ENCODE assay signal across 8 cellular contexts in the genomic region with DNA sequence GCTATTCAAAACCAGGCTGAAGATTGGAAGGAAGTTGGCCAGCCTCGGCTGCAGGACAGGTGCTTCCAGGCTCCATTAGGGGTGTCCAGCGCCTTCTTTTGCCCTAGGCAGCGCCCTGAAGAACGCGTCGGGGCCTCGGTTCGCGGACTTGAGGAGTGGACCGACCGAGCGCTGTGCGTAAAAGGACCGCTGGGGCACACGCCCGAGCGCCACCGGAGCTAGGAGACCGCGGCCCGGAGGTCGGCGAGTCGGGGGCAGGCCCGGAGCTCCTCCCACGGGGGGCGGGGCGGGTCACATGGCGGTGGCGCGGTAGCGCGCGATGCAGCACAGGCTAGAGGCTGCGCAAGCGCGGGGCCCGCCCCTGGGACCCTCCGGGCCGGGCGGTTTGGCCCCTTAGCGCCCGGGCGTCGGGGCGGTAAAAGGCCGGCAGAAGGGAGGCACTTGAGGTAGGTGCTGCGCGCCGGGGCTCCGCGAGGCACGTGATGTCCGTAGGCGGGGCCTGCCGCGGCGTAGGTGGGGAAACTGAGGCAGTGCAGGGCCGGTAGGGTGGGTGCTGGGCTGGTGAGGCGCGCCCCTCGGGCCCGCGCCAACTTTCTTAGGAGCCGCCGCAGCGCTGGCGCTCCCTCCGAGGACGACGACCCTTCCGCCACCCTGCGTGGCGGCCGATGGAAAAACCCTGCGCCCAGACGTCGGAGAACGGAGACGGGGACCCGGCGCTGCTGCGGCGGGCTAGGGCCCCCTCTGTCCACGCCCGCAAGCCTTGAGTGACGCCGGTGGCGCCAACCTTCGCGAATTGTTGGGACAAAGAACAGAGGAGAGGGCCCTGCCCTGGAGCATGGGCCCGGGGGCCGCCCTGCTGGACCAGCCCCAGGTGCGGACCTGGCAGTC. TPM values are rescaled to one million over a fixed set of nuclear protein-coding genes. Genes with fewer than 3 reads are reported as not detected.
DNase-seq lines count a peak whose midpoint lies in the region; ATAC-seq and TF ChIP-seq lines count a peak whose summit lies in the region.

A gene with protein sequence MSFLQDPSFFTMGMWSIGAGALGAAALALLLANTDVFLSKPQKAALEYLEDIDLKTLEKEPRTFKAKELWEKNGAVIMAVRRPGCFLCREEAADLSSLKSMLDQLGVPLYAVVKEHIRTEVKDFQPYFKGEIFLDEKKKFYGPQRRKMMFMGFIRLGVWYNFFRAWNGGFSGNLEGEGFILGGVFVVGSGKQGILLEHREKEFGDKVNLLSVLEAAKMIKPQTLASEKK (plus strand): TSS at position 354 of the 888 bp plus-strand sequence. CDS start 11,917 bp downstream, outside the sequence.

- peaks cover 38% of the 10 kb centered on the region for H3K4me1 ChIP-seq in mammary epithelial cell (ENCODE audit: insufficient read depth, low read length)

- TF ChIP-seq CTCF in GM13977 (IDR thresholded peaks at IDR 0.05; ENCODE audit: extremely low read depth, insufficient read depth, missing control alignments): no peak
- TF ChIP-seq CTCF in activated B cell treated with CpG ODN at 0.5 μM for 24 hours (IDR thresholded peaks at IDR 0.05): no peak
- TF ChIP-seq CTCF in mammary epithelial cell (conservative IDR thresholded peaks at IDR 0.05 in 1 of 2, IDR thresholded peaks at IDR 0.05 in 1 of 2; ENCODE audit: extremely low read depth in 1 of 2, insufficient read depth in 1 of 2, low read depth in 1 of 2, low read length in 2 of 2): no peak

- POLR2A ChIA-PET in activated B cell treated with CpG ODN at 0.5 μM for 24 hours (lab: Charles Lee): interaction anchor here (0.6 to 1.4 kb wide), 11 partner anchors 13 to 205 kb away, joined by 3 to 17 read pairs (median 4); no protein-coding TSS in a partner anchor

- H3K27me3 Mint-ChIP-seq in activated B cell treated with CpG ODN at 0.5 μM for 24 hours: peaks cover 2% of the 10 kb centered on the region

- H3K4me3 Mint-ChIP-seq in activated B cell treated with CpG ODN at 0.5 μM for 24 hours: peak within 1 kb of the TSS; percentile 91

- H3K36me3 ChIP-seq in mammary epithelial cell (ENCODE audit: insufficient read depth, low read length): no peaks in the 10 kb centered on the region

- H3K36me3 Mint-ChIP-seq in activated B cell treated with CpG ODN at 0.5 μM for 24 hours (ENCODE audit: low read depth): no peaks in the 10 kb centered on the region

- peak within 1 kb of the TSS; percentile 82 for H3K27ac Mint-ChIP-seq in activated B cell treated with CpG ODN at 0.5 μM for 24 hours

- no TSS peak for BruUV-seq in mammary epithelial cell (replicated peaks; lab: Mats Ljungman, UMichigan)

- no peaks in the 10 kb centered on the region for H3K9me3 ChIP-seq in mammary epithelial cell (replicated peaks; ENCODE audit: insufficient read depth, low read length)

- DNase-seq in GM13977 (ENCODE audit: low spot score) (peak; percentile 95), NCI-H128 (lab: John Stamatoyannopoulos, UW; ENCODE audit: unreplicated experiment) (peak; percentile 31), activated B cell treated with CpG ODN at 0.5 μM for 24 hours (peak; percentile 87), mammary epithelial cell (no peak), iris pigment epithelial cell (ENCODE audit: low read depth) (peak; percentile 46), cerebellar nuclear complex (lab: John Stamatoyannopoulos, UW) (no peak)
- peak; percentile 80 for DNase-seq in stimulated activated CD4-positive, alpha-beta T cell treated with anti-CD3 and anti-CD28 coated beads, Interleukin-12 subunit alpha, Interleukin-12 subunit beta, amount 100 ng/mL, for 4 hours

- dilution Hi-C loops in mammary epithelial cell (cut with HindIII; ENCODE audit: low sequenced_read_pairs): no loop called here

- CTCF ChIA-PET in activated B cell treated with CpG ODN at 0.5 μM for 24 hours (lab: Charles Lee) (interaction anchor here (0.8 to 1.7 kb wide), 4 partner anchors 12 to 97 kb away, joined by 3 to 11 read pairs (median 5); no protein-coding TSS in a partner anchor), mammary epithelial cell (lab: Charles Lee; ENCODE audit: low non-redundant PET) (interaction anchor here (0.6 kb wide), 2 partner anchors 12 to 97 kb away, joined by 3 to 5 read pairs; no protein-coding TSS in a partner anchor)

- intact Hi-C loops in activated B cell treated with CpG ODN at 0.5 μM for 24 hours (cut with micrococcal nuclease) (loop anchor here (1.0 to 10.0 kb wide), 5 partner anchors 13 to 256 kb away; no protein-coding TSS in a partner anchor), mammary epithelial cell (cut with micrococcal nuclease) (no loop called here)

- no peak within 1 kb of the TSS for H3K9ac ChIP-seq in mammary epithelial cell (ENCODE audit: insufficient read depth, low read length)

- ATAC-seq in HG02588 (IDR thresholded peaks at IDR 0.05; ENCODE audit: unreplicated experiment) (peak; percentile 96), activated B cell treated with CpG ODN at 0.5 μM for 24 hours (ENCODE audit: low read depth) (peak; percentile 97)

- WGBS in mammary epithelial cell (ENCODE audit: low coverage, missing lambda C conversion rate): 23% methylated on average over 19 of the region's 94 CpGs

- no peaks in the 10 kb centered on the region for H3K9me3 Mint-ChIP-seq in activated B cell treated with CpG ODN at 0.5 μM for 24 hours

- no peak within 1 kb of the TSS for H3K27ac ChIP-seq in mammary epithelial cell (ENCODE audit: insufficient read depth, low read depth, low read length)

- in situ Hi-C loops in GM13977 (cut with MboI; ENCODE audit: low pct_unique_long_range_greater_than_20kb, low sequenced_read_pairs, unreplicated experiment) (no loop called here), mammary epithelial cell (cut with MboI; ENCODE audit: low sequenced_read_pairs in 2 of 2) (no loop called here)

- peak within 1 kb of the TSS; percentile 88 for H2AFZ ChIP-seq in mammary epithelial cell (ENCODE audit: low read depth, low read length)

- H4K20me1 ChIP-seq in mammary epithelial cell (ENCODE audit: insufficient read depth, low read length): no peaks in the 10 kb centered on the region

- H3K4me3 ChIP-seq in mammary epithelial cell (replicated peaks in 1 of 3; ENCODE audit: insufficient read depth in 1 of 3, low read depth in 2 of 3, low read length in 3 of 3): peak within 1 kb of the TSS; percentile 23 to 54 (median 52)

- H3K79me2 ChIP-seq in mammary epithelial cell (ENCODE audit: insufficient read depth, low read length): no peaks in the 10 kb centered on the region

- peaks cover 12% of the 10 kb centered on the region for H3K4me1 Mint-ChIP-seq in activated B cell treated with CpG ODN at 0.5 μM for 24 hours

- H3K4me2 ChIP-seq in mammary epithelial cell (ENCODE audit: insufficient read depth, low read depth, low read length): peak within 1 kb of the TSS; percentile 88

- H3K27me3 ChIP-seq in mammary epithelial cell (ENCODE audit: insufficient read depth, low read length): no peaks in the 10 kb centered on the region

RNA-seq across cellular contexts. Expression of the gene that starts here (rescaled TPM):
- total RNA-seq in activated B cell treated with CpG ODN at 0.5 μM for 24 hours (8.5 and 10.3 TPM in 2 replicates), mammary epithelial cell (10 to 100 TPM; 11.0 to 58.6 TPM)
- polyA plus RNA-seq in mammary epithelial cell: 34.8 TPM
- polyA minus RNA-seq in mammary epithelial cell: 14.7 TPM

Comparison
In these comparisons a context has a peak if more than half of its experiments do, and no peak if none do; other contexts are left out.
1. DNase-seq: peak in GM13977 (single experiment), NCI-H128 (single experiment), activated B cell treated with CpG ODN at 0.5 μM for 24 hours (single experiment), iris pigment epithelial cell (single experiment) and stimulated activated CD4-positive, alpha-beta T cell treated with anti-CD3 and anti-CD28 coated beads, Interleukin-12 subunit alpha, Interleukin-12 subunit beta, amount 100 ng/mL, for 4 hours (single experiment); none in mammary epithelial cell (single experiment) and cerebellar nuclear complex (0 of 2).